Comparison of ENCODE assay signal across 34 cellular contexts in the genomic region with DNA sequence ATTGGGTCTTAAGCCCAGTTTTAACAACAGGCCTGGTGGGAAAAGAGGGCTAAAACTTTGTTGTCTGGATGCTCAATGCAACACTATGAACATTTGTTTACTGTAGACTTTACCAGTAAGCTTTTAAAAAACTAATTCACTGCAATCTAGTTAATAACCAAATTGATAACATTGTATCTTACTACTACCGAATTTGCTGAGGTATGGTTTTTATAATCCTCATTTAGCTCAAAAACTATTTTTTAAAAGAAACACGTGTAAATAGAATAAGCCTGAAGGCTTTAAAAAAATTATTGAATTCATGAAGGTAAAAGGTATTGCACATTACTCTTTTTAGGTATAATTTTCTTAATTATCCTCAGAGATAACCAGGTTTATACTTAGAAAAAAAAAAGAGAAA.
DNase-seq lines count a peak whose midpoint lies in the region; ATAC-seq, FAIRE-seq and TF ChIP-seq lines count a peak whose summit lies in the region.
"Had no signal": no experiment of that assay in that cellular context is flagged by ENCODE, and none has a peak within 500 bp of the region (broad histone marks: within the 10 kb centered on the region; RNA-seq: fewer than 3 reads in every experiment).

No MANE protein-coding gene starts in this region.

- no peak for TF ChIP-seq RAD21 in HepG2 (CRISPR knock-in tag; IDR thresholded peaks at IDR 0.05)
- TF ChIP-seq RAD21 in A549 (conservative IDR thresholded peaks at IDR 0.05 in 1 of 2, IDR thresholded peaks at IDR 0.05 in 1 of 2), result no peak
- TF ChIP-seq RAD21 in IMR-90 (IDR thresholded peaks at IDR 0.05; ENCODE audit: low read length), result no peak
- no peak for TF ChIP-seq RAD21 in K562 (CRISPR knock-in tag; conservative IDR thresholded peaks at IDR 0.05 in 1 of 2, IDR thresholded peaks at IDR 0.05 in 1 of 2)

- H3K9me1 ChIP-seq in IMR-90 (ENCODE audit: insufficient read depth, low read length) (no peaks in the 10 kb centered on the region), K562 (ENCODE audit: control insufficient read depth, insufficient read depth, low read length) (no peaks in the 10 kb centered on the region)

- no peak overlapping the region for H3K14ac ChIP-seq in IMR-90 (replicated peaks; ENCODE audit: low read depth, low read length)

- WGBS in HepG2 (ENCODE audit: low lambda C conversion rate), result 3% methylated on average over 2 of the region's 2 CpGs
- WGBS in right lobe of liver (ENCODE audit: insufficient coverage, low coverage, low lambda C conversion rate, missing lambda C conversion rate), result 44% methylated on average over 2 of the region's 2 CpGs
- 0% methylated on average over 2 of the region's 2 CpGs for WGBS in A549 (ENCODE audit: missing lambda C conversion rate)
- no CpG with 5 or more reads among the region's 2 CpGs for WGBS in IMR-90 (ENCODE audit: extremely low coverage in 2 of 2, insufficient read length in 1 of 2), 2 experiments
- WGBS in K562 (ENCODE audit: insufficient coverage, low coverage, missing lambda C conversion rate), result 0% methylated on average over 2 of the region's 2 CpGs

- H4K91ac ChIP-seq in IMR-90 (ENCODE audit: insufficient read depth, low read depth, low read length), result no peak overlapping the region

- TF ChIP-seq POLR2A in HepG2 (IDR thresholded peaks at IDR 0.05; ENCODE audit: insufficient read depth in 1 of 2, low read depth in 2 of 2, low read length in 2 of 2), result no peak
- no peak for TF ChIP-seq POLR2A in right lobe of liver (IDR thresholded peaks at IDR 0.05)
- no peak for TF ChIP-seq POLR2A in A549 (IDR thresholded peaks at IDR 0.05; ENCODE audit: low read length)
- no peak for TF ChIP-seq POLR2A in IMR-90 (IDR thresholded peaks at IDR 0.05; ENCODE audit: low read depth, low read length)
- no peak for TF ChIP-seq POLR2A in K562 (conservative IDR thresholded peaks at IDR 0.05)

- BruUV-seq in HepG2 (replicated peaks; lab: Mats Ljungman, UMichigan) (no TSS peak), IMR-90 (replicated peaks; lab: Mats Ljungman, UMichigan) (no TSS peak), K562 (replicated peaks; lab: Mats Ljungman, UMichigan) (no TSS peak)

- intact Hi-C loops in HepG2 (cut with micrococcal nuclease; ENCODE audit: unreplicated experiment), result no loop called here
- intact Hi-C loops in right lobe of liver (cut with DNase I), result no loop called here
- intact Hi-C loops in IMR-90 (cut with micrococcal nuclease), result loop anchor here (10.0 kb wide), 1 partner anchor 270 kb away; no protein-coding TSS in a partner anchor
- intact Hi-C loops in K562 (cut with micrococcal nuclease), result no loop called here

- no peak for FAIRE-seq in HepG2 (lab: Jason Lieb, UNC)
- FAIRE-seq in A549 (lab: Jason Lieb, UNC), result no peak
- FAIRE-seq in K562 (lab: Jason Lieb, UNC), result no peak
- FAIRE-seq: A204.1, D721Med had no signal

- no peaks in the 10 kb centered on the region for H4K20me1 ChIP-seq in HepG2 (ENCODE audit: insufficient read depth, low read length)
- no peaks in the 10 kb centered on the region for H4K20me1 ChIP-seq in IMR-90 (ENCODE audit: insufficient read depth, low read length)
- H4K20me1 ChIP-seq in K562 (replicated peaks; ENCODE audit: control insufficient read depth, insufficient read depth, low read length), result no peaks in the 10 kb centered on the region
- H4K20me1 ChIP-seq: BLaER1; BLaER1 treated with 17β-estradiol and CSF1 and Interleukin-3, amounts not matched to agents 10 nM and 100 nM had no signal

- CTCF ChIA-PET in HepG2 (lab: Yijun Ruan, JAX; ENCODE audit: low intra/inter-chr PET ratio, low total read pairs) (no interaction called here), A549 (lab: Yijun Ruan, JAX) (no interaction called here), IMR-90 (lab: Yijun Ruan, JAX) (no interaction called here), K562 (lab: Yijun Ruan, JAX; ENCODE audit: low intra/inter-chr PET ratio) (no interaction called here), GM10248 (lab: Yijun Ruan, JAX) (no interaction called here)

- no peak overlapping the region for H2AK9ac ChIP-seq in IMR-90 (replicated peaks; ENCODE audit: low read depth, low read length, poor library complexity)

- ATAC-seq in HepG2 (no peak), right lobe of liver (no peak), A549 (no peak), IMR-90 (ENCODE audit: low read depth) (no peak), K562 (no peak)
- ATAC-seq: CD8-positive, alpha-beta T cell had no signal

- H4K8ac ChIP-seq in IMR-90 (ENCODE audit: low read depth in 2 of 2, low read length in 2 of 2), result no peak overlapping the region

- no peak overlapping the region for H4K5ac ChIP-seq in IMR-90 (ENCODE audit: low read depth, low read length)

- H3K4me1 ChIP-seq in HepG2 (ENCODE audit: insufficient read depth, low read length) (no peaks in the 10 kb centered on the region), right lobe of liver (no peaks in the 10 kb centered on the region), A549 (no peaks in the 10 kb centered on the region), IMR-90 (ENCODE audit: control insufficient read depth, insufficient read depth, low read length) (no peaks in the 10 kb centered on the region), K562 (replicated peaks in 1 of 2; ENCODE audit: control insufficient read depth in 2 of 2, insufficient read depth in 2 of 2, low read length in 2 of 2) (no peaks in the 10 kb centered on the region)
- H3K4me1 ChIP-seq: BE2C; BLaER1; BLaER1 treated with 17β-estradiol and CSF1 and Interleukin-3, amounts not matched to agents 10 nM and 100 nM; Caco-2 had no signal

- H3K4me3 ChIP-seq in HepG2 (replicated peaks in 1 of 3; ENCODE audit: insufficient read depth in 1 of 3, low read depth in 2 of 3, low read length in 3 of 3) (no peak overlapping the region), right lobe of liver (no peak overlapping the region), A549 (no peak overlapping the region), IMR-90 (ENCODE audit: insufficient read depth, low read depth, low read length) (no peak overlapping the region), K562 (no peak overlapping the region)
- H3K4me3 ChIP-seq: BLaER1; BLaER1 treated with 17β-estradiol and CSF1 and Interleukin-3, amounts not matched to agents 10 nM and 100 nM had no signal

- no peak overlapping the region for H3K23ac ChIP-seq in IMR-90 (ENCODE audit: low read depth, low read length)

- no peaks in the 10 kb centered on the region for H3K9me3 ChIP-seq in HepG2 (ENCODE audit: low read length)
- peaks cover 0 to 6% (median 0%) of the 10 kb centered on the region in 4 donors for H3K9me3 ChIP-seq in right lobe of liver
- H3K9me3 ChIP-seq in A549, result no peaks in the 10 kb centered on the region
- no peaks in the 10 kb centered on the region; the same call in 1 of the 2 replicates for H3K9me3 ChIP-seq in IMR-90 (ENCODE audit: control insufficient read depth, insufficient read depth, low read length)
- 0 out of 2 replicates have a peak, but pooled peaks cover 2% of the 10 kb centered on the region for H3K9me3 ChIP-seq in K562 (replicated peaks; ENCODE audit: control insufficient read depth, insufficient read depth, low read depth, low read length)
- H3K9me3 ChIP-seq: BE2C; BLaER1; BLaER1 treated with 17β-estradiol and CSF1 and Interleukin-3, amounts not matched to agents 10 nM and 100 nM; Caco-2 had no signal

- H3K27me3 ChIP-seq in HepG2 (ENCODE audit: control insufficient read depth in 1 of 2, insufficient read depth in 2 of 2, low read length in 2 of 2) (no peaks in the 10 kb centered on the region), right lobe of liver (no peaks in the 10 kb centered on the region), IMR-90 (ENCODE audit: control insufficient read depth, insufficient read depth, low read length) (no peaks in the 10 kb centered on the region), K562 (ENCODE audit: control insufficient read depth in 2 of 2, insufficient read depth in 2 of 2, low read length in 2 of 2) (no peaks in the 10 kb centered on the region)
- H3K27me3 ChIP-seq: BE2C; BLaER1; BLaER1 treated with 17β-estradiol and CSF1 and Interleukin-3, amounts not matched to agents 10 nM and 100 nM had no signal

- H3K27ac ChIP-seq in HepG2 (ENCODE audit: extremely low read length, insufficient read depth, low read length) (no peak overlapping the region), right lobe of liver (no peak overlapping the region), A549 (no peak overlapping the region), IMR-90 (ENCODE audit: insufficient read depth, low read length) (no peak overlapping the region), K562 (ENCODE audit: extremely low read depth, low read depth, low read length) (no peak overlapping the region)
- H3K27ac ChIP-seq: 22Rv1; BLaER1; BLaER1 treated with 17β-estradiol and CSF1 and Interleukin-3, amounts not matched to agents 10 nM and 100 nM; C4-2B had no signal

- H2BK120ac ChIP-seq in IMR-90 (ENCODE audit: low read depth, low read length), result no peak overlapping the region

- H3K79me2 ChIP-seq in HepG2 (ENCODE audit: insufficient read depth, low read length) (no peaks in the 10 kb centered on the region), K562 (ENCODE audit: control insufficient read depth, insufficient read depth, low read length) (no peaks in the 10 kb centered on the region)

- no peak overlapping the region for H2BK15ac ChIP-seq in IMR-90 (ENCODE audit: low read depth, low read length)

- H3K4ac ChIP-seq in IMR-90 (ENCODE audit: low read depth, low read length), result no peak overlapping the region

- TF ChIP-seq CTCF in HepG2 (CRISPR knock-in tag; IDR thresholded peaks at IDR 0.05) (no peak), right lobe of liver (IDR thresholded peaks at IDR 0.05) (no peak), A549 (IDR thresholded peaks at IDR 0.05) (no peak), IMR-90 (conservative IDR thresholded peaks at IDR 0.05; ENCODE audit: low read depth, low read length) (no peak), K562 (IDR thresholded peaks at IDR 0.05 in 2 of 3, conservative IDR thresholded peaks at IDR 0.05 in 1 of 3; ENCODE audit: insufficient read depth in 2 of 3, low read depth in 1 of 3, low read length in 3 of 3) (no peak), GM10248 (IDR thresholded peaks at IDR 0.05; ENCODE audit: control extremely low read depth, extremely low read depth, low read depth, missing control alignments) (no peak)

- no peak for DNase-seq in HepG2 (ENCODE audit: low spot score)
- no peak for DNase-seq in right lobe of liver
- no peak for DNase-seq in A549 (ENCODE audit: low read depth in 1 of 2, low spot score in 1 of 2)
- DNase-seq in IMR-90, result no peak
- DNase-seq in K562 (ENCODE audit: extremely low read depth in 1 of 4, low spot score in 3 of 4), result no peak
- DNase-seq in anterior cingulate cortex (lab: John Stamatoyannopoulos, UW), result no peak
- no peak for DNase-seq in GM10248 (ENCODE audit: extremely low spot score)
- DNase-seq in CD1c-positive myeloid dendritic cell (ENCODE audit: extremely low spot score), result no peak
- DNase-seq: 8988T; ACHN; AML-193; BE2C; C1 segment of cervical spinal cord; Caco-2; Calu3; CD4-positive, alpha-beta memory T cell; CD4-positive, alpha-beta T cell; CD4-positive, CD25-positive, alpha-beta regulatory T cell; CD8-positive, alpha-beta memory T cell; CD8-positive, alpha-beta T cell; COR-L47; DMS 273 treated with DMSO at 0.1 percent for 48 hours; DMS153; DMS53; DMS79; DMS79 treated with DMSO at 0.1 percent for 48 hours; DND-41; EL had no signal

- H3K9ac ChIP-seq in HepG2 (ENCODE audit: insufficient read depth, low read depth, low read length), result no peak overlapping the region
- no peak overlapping the region for H3K9ac ChIP-seq in IMR-90 (ENCODE audit: low read depth, low read length)
- no peak overlapping the region for H3K9ac ChIP-seq in K562 (ENCODE audit: insufficient read depth in 1 of 2, low read depth in 2 of 2, low read length in 2 of 2)
- H3K9ac ChIP-seq: BLaER1; BLaER1 treated with 17β-estradiol and CSF1 and Interleukin-3, amounts not matched to agents 10 nM and 100 nM had no signal

- no peak overlapping the region for H2BK5ac ChIP-seq in IMR-90 (ENCODE audit: low read depth, low read length, poor library complexity, severe bottlenecking)

- POLR2A ChIA-PET in HepG2 (lab: Yijun Ruan, JAX), result no interaction called here
- POLR2A ChIA-PET in A549 (lab: Yijun Ruan, JAX), result no interaction called here
- POLR2A ChIA-PET in IMR-90 (lab: Charles Lee; ENCODE audit: unreplicated experiment), result no interaction called here
- POLR2A ChIA-PET in K562 (lab: Yijun Ruan, JAX), result no interaction called here
- POLR2A ChIA-PET in GM10248 (lab: Yijun Ruan, JAX), result no interaction called here

- dilution Hi-C loops in IMR-90 (cut with HindIII; ENCODE audit: low sequenced_read_pairs, unreplicated experiment), result no loop called here

- H3K36me3 ChIP-seq in HepG2 (replicated peaks in 1 of 2; ENCODE audit: control insufficient read depth in 1 of 2, insufficient read depth in 2 of 2, low read length in 2 of 2) (no peaks in the 10 kb centered on the region), right lobe of liver (no peaks in the 10 kb centered on the region), IMR-90 (ENCODE audit: control insufficient read depth, insufficient read depth, low read length) (no peaks in the 10 kb centered on the region), K562 (ENCODE audit: control insufficient read depth, insufficient read depth, low read length) (no peaks in the 10 kb centered on the region)
- H3K36me3 ChIP-seq: BE2C; BLaER1; BLaER1 treated with 17β-estradiol and CSF1 and Interleukin-3, amounts not matched to agents 10 nM and 100 nM had no signal

- no peak overlapping the region for H3K4me2 ChIP-seq in HepG2 (ENCODE audit: low read depth, low read length)
- no peak overlapping the region for H3K4me2 ChIP-seq in A549
- no peak overlapping the region for H3K4me2 ChIP-seq in IMR-90 (ENCODE audit: low read depth, low read length)
- H3K4me2 ChIP-seq in K562 (ENCODE audit: insufficient read depth, low read length), result no peak overlapping the region
- H3K4me2 ChIP-seq: BLaER1; BLaER1 treated with 17β-estradiol and CSF1 and Interleukin-3, amounts not matched to agents 10 nM and 100 nM had no signal

- TF ChIP-seq EP300 in HepG2 (IDR thresholded peaks at IDR 0.05; ENCODE audit: low read depth in 2 of 2, low read length in 2 of 2), result no peak
- TF ChIP-seq EP300 in HepG2 (CRISPR knock-in tag; IDR thresholded peaks at IDR 0.05; ENCODE audit: borderline replicate concordance), result no peak
- no peak for TF ChIP-seq EP300 in A549 (IDR thresholded peaks at IDR 0.05)
- TF ChIP-seq EP300 in K562 (IDR thresholded peaks at IDR 0.05; ENCODE audit: low read length), result no peak

- no peak overlapping the region for H2BK20ac ChIP-seq in IMR-90 (ENCODE audit: low read depth, low read length)

- H2AFZ ChIP-seq in HepG2 (ENCODE audit: low read length) (no peak overlapping the region), IMR-90 (replicated peaks; ENCODE audit: low read length, poor library complexity) (no peak overlapping the region), K562 (ENCODE audit: low read depth, low read length) (no peak overlapping the region)

- H3K18ac ChIP-seq in IMR-90 (ENCODE audit: low read depth, low read length), result no peak overlapping the region

- H2AK5ac ChIP-seq in IMR-90 (ENCODE audit: low read depth, low read length), result no peak overlapping the region

- in situ Hi-C loops in HepG2 (cut with HindIII; ENCODE audit: extremely low pct_ligation_motif_present, low pct_unique_long_range_greater_than_20kb) (no loop called here), IMR-90 (cut with MboI; ENCODE audit: low sequenced_read_pairs) (no loop called here), K562 (cut with MboI) (no loop called here)

- no peak overlapping the region for H3K56ac ChIP-seq in IMR-90 (ENCODE audit: extremely low read depth, insufficient read depth, low read length)

- no peaks in the 10 kb centered on the region for H3K79me1 ChIP-seq in IMR-90 (ENCODE audit: low read depth in 1 of 2, low read length in 2 of 2)
